ENCODE assay signal across 1 cellular context in the genomic region with DNA sequence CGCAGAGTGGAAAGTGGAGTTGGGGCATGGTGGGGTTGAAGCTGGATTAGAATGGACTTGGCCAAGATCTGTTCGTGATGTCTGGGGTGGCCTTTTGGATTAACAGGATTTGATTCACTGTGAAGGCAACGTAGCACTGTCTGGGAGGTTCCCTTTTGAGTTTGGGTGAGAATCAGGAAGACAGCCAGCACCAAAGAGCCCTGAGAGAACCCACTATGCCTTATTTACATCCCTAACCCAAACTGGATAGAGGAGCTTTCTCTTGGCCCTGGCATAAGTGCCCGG.
TF ChIP-seq lines count a peak whose summit lies in the region.

No MANE protein-coding gene starts in this region.

TF ChIP-seq in SK-N-SH treated with all-trans-retinoic acid at 6 μM for 48 hours, 23 proteins besides CTCF, POLR2A, EP300 and RAD21 (continued from another document):
- no peak for TF ChIP-seq POU6F1 (CRISPR knock-in tag; IDR thresholded peaks at IDR 0.05; ENCODE audit: borderline replicate concordance, low read depth)
- no peak for TF ChIP-seq ZFP30 (CRISPR knock-in tag; IDR thresholded peaks at IDR 0.05)
- no peak for TF ChIP-seq CSRNP3 (CRISPR knock-in tag; IDR thresholded peaks at IDR 0.05)
- no peak for TF ChIP-seq ISL1 (CRISPR knock-in tag; IDR thresholded peaks at IDR 0.05)
- TF ChIP-seq CSDC2 (CRISPR knock-in tag; IDR thresholded peaks at IDR 0.05), result no peak
- no peak for TF ChIP-seq BACH2 (CRISPR knock-in tag; IDR thresholded peaks at IDR 0.05; ENCODE audit: borderline replicate concordance)
- no peak for TF ChIP-seq GLIS3 (CRISPR knock-in tag; IDR thresholded peaks at IDR 0.05)
- TF ChIP-seq ARNTL (CRISPR knock-in tag; IDR thresholded peaks at IDR 0.05; ENCODE audit: borderline replicate concordance, low read depth), result no peak
- no peak for TF ChIP-seq TCF4 (CRISPR knock-in tag; IDR thresholded peaks at IDR 0.05; ENCODE audit: borderline replicate concordance)
- no peak for TF ChIP-seq ZC3H10 (CRISPR knock-in tag; IDR thresholded peaks at IDR 0.05)
- TF ChIP-seq TSHZ2 (CRISPR knock-in tag; IDR thresholded peaks at IDR 0.05), result no peak
- no peak for TF ChIP-seq OSR1 (CRISPR knock-in tag; IDR thresholded peaks at IDR 0.05)
- no peak for TF ChIP-seq ZNF70 (CRISPR knock-in tag; IDR thresholded peaks at IDR 0.05)
- no peak for TF ChIP-seq ZNF565 (CRISPR knock-in tag; conservative IDR thresholded peaks at IDR 0.05; ENCODE audit: low read depth)
- TF ChIP-seq RARB (CRISPR knock-in tag; IDR thresholded peaks at IDR 0.05), result no peak
